ENCODE assay signal across 8 cellular contexts in genomic region chr15:88243895-88244787, GRCh38. TPM values are rescaled to one million over a fixed set of nuclear protein-coding genes. Genes with fewer than 3 reads are reported as not detected.
DNase-seq lines count a peak whose midpoint lies in the region; ATAC-seq and TF ChIP-seq lines count a peak whose summit lies in the region.

No MANE protein-coding gene starts in this region.

- H4K20me1 ChIP-seq in fibroblast of lung (ENCODE audit: control insufficient read depth, extremely low read depth, insufficient read depth, low read length) (no peaks in the 10 kb centered on the region), smooth muscle cell (ENCODE audit: low read depth) (no peaks in the 10 kb centered on the region)

- no peak overlapping the region for H3K4me3 ChIP-seq in left ventricle myocardium inferior
- H3K4me3 ChIP-seq in fibroblast of lung (replicated peaks in 1 of 4; ENCODE audit: control extremely low read depth in 1 of 4, insufficient read depth in 1 of 4, low read depth in 3 of 4, low read length in 4 of 4) = no peak overlapping the region
- H3K4me3 ChIP-seq in smooth muscle cell = no peak overlapping the region

- H3K27ac ChIP-seq in left ventricle myocardium inferior (replicated peaks) (no peak overlapping the region), fibroblast of lung (ENCODE audit: insufficient read depth, low read length) (no peak overlapping the region), smooth muscle cell (ENCODE audit: low read depth) (no peak overlapping the region)

- H3F3A ChIP-seq in smooth muscle cell (ENCODE audit: low read depth) = no peaks in the 10 kb centered on the region

- intact Hi-C loops in left ventricle myocardium inferior (cut with micrococcal nuclease) (no loop called here), Right ventricle myocardium inferior (cut with DNase I) (loop anchor here (10.0 kb wide), 2 partner anchors 369 to 1329 kb away; no protein-coding TSS in a partner anchor)

- H3K4me2 ChIP-seq in fibroblast of lung (ENCODE audit: extremely low read depth, insufficient read depth, low read length) (no peak overlapping the region), smooth muscle cell (no peak overlapping the region)

- WGBS in smooth muscle cell (ENCODE audit: low lambda C conversion rate) = 32% methylated on average over 2 of the region's 2 CpGs

- no peak for ATAC-seq in Right ventricle myocardium inferior
- peak; percentile 57 for ATAC-seq in HG02642 (IDR thresholded peaks at IDR 0.05; ENCODE audit: poor library complexity, unreplicated experiment)
- ATAC-seq in GM21723 (IDR thresholded peaks at IDR 0.05; ENCODE audit: unreplicated experiment) = no peak

- H2AFZ ChIP-seq in fibroblast of lung (ENCODE audit: low read length) = no peak overlapping the region
- H2AFZ ChIP-seq in smooth muscle cell (ENCODE audit: low read depth) = no peak overlapping the region

- no peaks in the 10 kb centered on the region for H3K79me2 ChIP-seq in fibroblast of lung (ENCODE audit: control insufficient read depth, insufficient read depth, low read length)
- H3K79me2 ChIP-seq in smooth muscle cell (ENCODE audit: low read depth) = no peaks in the 10 kb centered on the region

- H3K27me3 ChIP-seq in left ventricle myocardium inferior (ENCODE audit: low read depth) (peaks cover 5% of the 10 kb centered on the region), fibroblast of lung (ENCODE audit: control insufficient read depth, insufficient read depth, low read length) (no peaks in the 10 kb centered on the region), smooth muscle cell (ENCODE audit: low read depth) (no peaks in the 10 kb centered on the region)

- H3K9ac ChIP-seq in fibroblast of lung (ENCODE audit: insufficient read depth, low read length) (no peak overlapping the region), smooth muscle cell (ENCODE audit: low read depth) (no peak overlapping the region)

- no peaks in the 10 kb centered on the region for H3K36me3 ChIP-seq in left ventricle myocardium inferior
- H3K36me3 ChIP-seq in fibroblast of lung (ENCODE audit: control insufficient read depth, insufficient read depth, low read length) = no peaks in the 10 kb centered on the region
- no peaks in the 10 kb centered on the region for H3K36me3 ChIP-seq in smooth muscle cell (ENCODE audit: low read depth)

- H3K9me3 ChIP-seq in left ventricle myocardium inferior (replicated peaks) = no peaks in the 10 kb centered on the region
- no peaks in the 10 kb centered on the region for H3K9me3 ChIP-seq in fibroblast of lung (ENCODE audit: control insufficient read depth, insufficient read depth, low read depth, low read length)
- no peaks in the 10 kb centered on the region for H3K9me3 ChIP-seq in smooth muscle cell (replicated peaks; ENCODE audit: low read depth)

- DNase-seq in left ventricle myocardium inferior (no peak), Right ventricle myocardium inferior (ENCODE audit: missing footprints) (no peak), RPMI7951 (ENCODE audit: low read depth) (peak; percentile 56), fibroblast of lung (ENCODE audit: low read depth in 2 of 2) (peak; percentile 17 to 27), smooth muscle cell (lab: John Stamatoyannopoulos, UW; ENCODE audit: unreplicated experiment) (no peak), NCI-H1048 (lab: John Stamatoyannopoulos, UW) (no peak)

- TF ChIP-seq CTCF in left ventricle myocardium inferior (IDR thresholded peaks at IDR 0.05; ENCODE audit: borderline replicate concordance) (peak; percentile 61), fibroblast of lung (conservative IDR thresholded peaks at IDR 0.05 in 1 of 2, IDR thresholded peaks at IDR 0.05 in 1 of 2; ENCODE audit: low read depth in 1 of 2, low read length in 2 of 2) (peak; percentile 52 to 54), smooth muscle cell (IDR thresholded peaks at IDR 0.05; ENCODE audit: borderline replicate concordance, insufficient read depth, poor library complexity, severe bottlenecking) (peak; percentile 61)

- H3K4me1 ChIP-seq in left ventricle myocardium inferior = peaks cover 26% of the 10 kb centered on the region
- H3K4me1 ChIP-seq in fibroblast of lung (ENCODE audit: control insufficient read depth, extremely low read depth, insufficient read depth, low read length) = peaks cover 2% of the 10 kb centered on the region
- no peaks in the 10 kb centered on the region for H3K4me1 ChIP-seq in smooth muscle cell (ENCODE audit: low read depth)

RNA-seq across cellular contexts. Expression of gene NTRK3, which starts 12.4 kb away (rescaled TPM):
- total RNA-seq in left ventricle myocardium inferior (1.6 TPM), Right ventricle myocardium inferior (5.1 TPM), fibroblast of lung (0.77 TPM in 1 of 2 replicates, not detected in the other), smooth muscle cell (3.3 and 3.6 TPM in 2 replicates)
- total RNA-seq in RPMI7951 (2014; rRNA removed; shearing (Covaris generic)) = 0.10 and 1.3 TPM in 2 replicates
- polyA plus RNA-seq in fibroblast of lung (0.06 and 0.17 TPM in 2 replicates), smooth muscle cell (3.5 TPM in 2 replicates)
- polyA plus RNA-seq in fibroblast of lung (2012) = 0.09 and 0.51 TPM in 2 replicates
- 8.2 TPM in 1 of 2 replicates, not detected in the other for polyA minus RNA-seq in fibroblast of lung (ENCODE audit: low replicate concordance)

Comparison
In these comparisons a context has a peak if more than half of its experiments do, and no peak if none do; other contexts are left out.
1. DNase-seq: peak in RPMI7951 (single experiment) and fibroblast of lung (2 of 2); none in left ventricle myocardium inferior (single experiment), Right ventricle myocardium inferior (single experiment), smooth muscle cell (single experiment) and NCI-H1048 (single experiment).
2. Peak in every context shown above with its lines, with median percentiles within 50 percentile points of each other: CTCF ChIP-seq.